16 cellular contexts compared by ENCODE assay signal in the genomic region with DNA sequence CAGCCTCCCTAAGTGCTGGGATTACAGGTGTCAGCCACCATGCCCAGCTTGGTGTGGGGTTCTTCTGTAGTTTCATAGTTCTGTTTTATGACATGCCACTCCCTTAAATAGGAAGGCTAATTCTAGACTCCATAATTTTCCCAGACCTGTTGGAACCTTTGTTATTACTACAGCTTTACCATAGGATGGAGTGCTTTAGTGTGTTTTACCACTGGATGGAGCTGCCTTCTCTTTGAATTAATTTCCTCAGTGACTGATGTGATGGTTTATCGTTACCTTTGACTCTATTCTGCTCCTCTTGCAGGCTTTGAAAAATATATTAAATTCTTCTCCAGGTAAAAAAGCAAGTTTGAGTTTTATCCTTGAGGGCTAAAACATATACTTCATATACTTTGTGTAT.
A peak's percentile ranks its signal among the peaks of the same experiment; 100 is the strongest.
DNase-seq lines count a peak whose midpoint lies in the region; ATAC-seq and TF ChIP-seq lines count a peak whose summit lies in the region.
"Had no signal": no experiment of that assay in that cellular context is flagged by ENCODE, and none has a peak within 500 bp of the region (broad histone marks: within the 10 kb centered on the region; RNA-seq: fewer than 3 reads in every experiment).

No MANE protein-coding gene starts in this region.

- DNase-seq in Jurkat, Clone E6-1 (ENCODE audit: low read depth, low spot score), result peak; percentile 12
- DNase-seq in astrocyte of the spinal cord (ENCODE audit: low read depth, low spot score) (no peak), iris pigment epithelial cell (ENCODE audit: low read depth) (peak; percentile 17), NCI-H1930 (lab: John Stamatoyannopoulos, UW) (no peak), HK-2 (ENCODE audit: unreplicated experiment) (no peak), D341Med (ENCODE audit: low spot score) (no peak)
- DNase-seq: activated T-cell treated with anti-CD3 and anti-CD28 coated beads, Interleukin-2, amount 50 U/mL, for 1 hour; aorta; CD4-positive, alpha-beta T cell; natural killer cell; NCI-H1048; NCI-H524 treated with DMSO at 0.1 percent for 48 hours had no signal

- in situ Hi-C loops in astrocyte of the spinal cord (cut with HindIII; ENCODE audit: low sequenced_read_pairs), result no loop called here

- H3K4me3 ChIP-seq in Jurkat, Clone E6-1 (ENCODE audit: low read length), result no peak overlapping the region
- no peak overlapping the region for H3K4me3 ChIP-seq in astrocyte of the spinal cord (ENCODE audit: low read depth, low read length)
- H3K4me3 ChIP-seq: SK-N-MC, skin epidermis had no signal

- TF ChIP-seq CTCF in C4-2B (conservative IDR thresholded peaks at IDR 0.05) (peak; percentile 36), astrocyte of the spinal cord (IDR thresholded peaks at IDR 0.05; ENCODE audit: low read depth, low read length) (peak; percentile 32)

- no peak for ATAC-seq in HG03460 (IDR thresholded peaks at IDR 0.05; ENCODE audit: unreplicated experiment)
- ATAC-seq: natural killer cell had no signal

- H3K27ac ChIP-seq in C4-2B, result no peak overlapping the region
- H3K27ac ChIP-seq: SK-N-MC, skin epidermis had no signal

Comparison
In these comparisons a context has a peak if more than half of its experiments do, and no peak if none do; other contexts are left out.
1. DNase-seq: peak in Jurkat, Clone E6-1 (single experiment) and iris pigment epithelial cell (single experiment); none in astrocyte of the spinal cord (single experiment), NCI-H1930 (0 of 2), HK-2 (single experiment) and D341Med (single experiment).